In the genomic region with DNA sequence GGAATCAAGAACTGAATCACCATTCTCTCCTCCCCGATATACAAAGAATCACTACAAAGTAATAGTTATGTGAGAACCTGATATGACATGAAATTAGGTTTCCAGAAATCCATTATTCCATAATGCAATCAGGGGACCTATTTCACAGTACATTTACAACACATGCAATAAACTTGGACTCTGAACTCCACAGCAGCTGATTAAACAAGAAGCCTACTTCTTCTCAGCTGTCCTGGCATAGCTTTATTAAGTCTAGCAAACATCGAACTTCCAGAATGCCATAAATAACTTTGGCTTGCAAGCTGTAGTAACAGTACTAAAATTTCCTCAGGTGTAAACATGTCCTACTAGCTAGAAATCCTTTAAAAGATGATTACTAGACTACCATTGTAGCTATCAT, we compare ENCODE assay signal across 26 cellular contexts. TPM values are rescaled to one million over a fixed set of nuclear protein-coding genes. Genes with fewer than 3 reads are reported as not detected.
DNase-seq lines count a peak whose midpoint lies in the region; FAIRE-seq lines count a peak whose summit lies in the region.
"Had no signal": no experiment of that assay in that cellular context is flagged by ENCODE, and none has a peak within 500 bp of the region (broad histone marks: within the 10 kb centered on the region; RNA-seq: fewer than 3 reads in every experiment).

No MANE protein-coding gene starts in this region.

- no peaks in the 10 kb centered on the region for H3K4me1 ChIP-seq in small intestine (ENCODE audit: control insufficient read depth in 2 of 2, insufficient read depth in 1 of 2, low read depth in 1 of 2, low read length in 1 of 2)
- H3K4me1 ChIP-seq: lower lobe of right lung, neural progenitor cell, sigmoid colon, tibial artery had no signal

- H3K9me3 ChIP-seq in small intestine (ENCODE audit: control insufficient read depth, low read depth), result no peaks in the 10 kb centered on the region
- H3K9me3 ChIP-seq: lower lobe of right lung, sigmoid colon, tibial artery had no signal

- no peak overlapping the region for H3K4me3 ChIP-seq in small intestine (ENCODE audit: low read depth in 1 of 2, low read length in 2 of 2)
- H3K4me3 ChIP-seq: GM23248, lower lobe of right lung, neural progenitor cell, sigmoid colon, tibial artery had no signal

- no peaks in the 10 kb centered on the region for H3K27me3 ChIP-seq in small intestine (ENCODE audit: control insufficient read depth in 2 of 2, insufficient read depth in 2 of 2, low read length in 2 of 2)
- H3K27me3 ChIP-seq: neural progenitor cell, sigmoid colon, tibial artery had no signal

- DNase-seq in NCI-H146 (lab: John Stamatoyannopoulos, UW) (peak; percentile 24), NCI-H146 treated with DMSO at 0.1 percent for 48 hours (lab: John Stamatoyannopoulos, UW; ENCODE audit: unreplicated experiment) (no peak), NCI-H69 (lab: John Stamatoyannopoulos, UW) (peak; percentile 85), left kidney (ENCODE audit: low read depth, low spot score) (peak; percentile 8), small intestine (peak; percentile 93), DMS153 treated with DMSO at 0.1 percent for 48 hours (lab: John Stamatoyannopoulos, UW; ENCODE audit: unreplicated experiment) (no peak), Ammon's horn (ENCODE audit: low spot score) (no peak), cortex of kidney (lab: John Stamatoyannopoulos, UW) (no peak)
- DNase-seq: 8988T; activated B cell treated with CpG ODN at 0.5 μM for 24 hours; activated CD4-positive, alpha-beta T cell treated with anti-CD3 and anti-CD28 coated beads, Interleukin-2, amount 50 U/mL, for 48 hours; activated CD8-positive, alpha-beta memory T cell treated with anti-CD3 and anti-CD28 coated beads, Interleukin-2, amount 50 U/mL, for 4 hours; CD4-positive, alpha-beta memory T cell; cerebellar nuclear complex; effector memory CD4-positive, alpha-beta T cell; foreskin melanocyte; GM23248; hypothalamus; lower lobe of right lung; NCI-H2227 treated with DMSO at 0.1 percent for 48 hours; NCI-H82; posterior cingulate gyrus; sigmoid colon; stimulated activated naive CD8-positive, alpha-beta T cell treated with anti-CD3 and anti-CD28 coated beads, Interleukin-15, amount 100 ng/mL, for 72 hours; tibial artery had no signal

- WGBS in small intestine, 3 donors, result 27 to 68% (median 30%) methylated on average over 2 of the region's 2 CpGs

- FAIRE-seq in small intestine (lab: Jason Lieb, UNC), result no peak

- no peak overlapping the region for H3K27ac ChIP-seq in small intestine (ENCODE audit: low read depth in 1 of 2, low read length in 1 of 2)
- H3K27ac ChIP-seq: GM23248, lower lobe of right lung, neural progenitor cell, sigmoid colon, tibial artery had no signal

- peaks cover 0 to 7% of the 10 kb centered on the region in 2 donors for H3K36me3 ChIP-seq in small intestine (ENCODE audit: control insufficient read depth in 2 of 2, insufficient read depth in 2 of 2, low read length in 2 of 2)

RNA-seq across cellular contexts. Expression of a gene that starts 17.8 kb away (rescaled TPM):
- 10 to 100 TPM; 73.0 to 96.2 (median 85.9) TPM for polyA plus RNA-seq in small intestine

RNA-seq across cellular contexts. Expression of a gene that starts 18.6 kb away (rescaled TPM):
- polyA plus RNA-seq in small intestine, result 1 to 10 TPM in 1 of 3 donors, under 1 TPM in 1, not detected in 1; 0.54 to 5.4 TPM

Comparison
In these comparisons a context has a peak if more than half of its experiments do, and no peak if none do; other contexts are left out.
1. DNase-seq: peak in NCI-H146 (single experiment), NCI-H69 (single experiment), left kidney (single experiment) and small intestine (single experiment); none in NCI-H146 treated with DMSO at 0.1 percent for 48 hours (single experiment), DMS153 treated with DMSO at 0.1 percent for 48 hours (single experiment), Ammon's horn (single experiment) and cortex of kidney (single experiment).